In the genomic region with DNA sequence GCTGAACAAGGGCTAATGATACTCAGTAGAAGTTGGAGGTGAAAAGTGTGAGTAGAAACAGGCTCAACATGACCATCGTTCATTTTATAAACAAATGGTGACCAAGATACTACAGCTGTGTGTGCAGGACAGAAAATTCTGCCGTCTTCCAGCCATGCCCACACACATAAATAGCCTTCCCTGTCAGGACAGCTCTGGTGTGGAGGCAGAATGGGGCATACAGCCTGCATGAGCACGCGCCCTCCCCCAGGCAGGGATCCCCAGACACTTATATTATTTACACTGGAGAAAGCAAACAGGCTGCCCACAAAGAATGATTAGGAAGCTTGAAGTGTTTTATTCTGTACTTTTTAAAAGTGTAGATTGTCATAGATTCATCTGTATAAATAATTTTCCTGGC, we compare ENCODE assay signal across 21 cellular contexts. TPM values are rescaled to one million over a fixed set of nuclear protein-coding genes. Genes with fewer than 3 reads are reported as not detected.
DNase-seq lines count a peak whose midpoint lies in the region; ATAC-seq and TF ChIP-seq lines count a peak whose summit lies in the region.
"Had no signal": no experiment of that assay in that cellular context is flagged by ENCODE, and none has a peak within 500 bp of the region (broad histone marks: within the 10 kb centered on the region; RNA-seq: fewer than 3 reads in every experiment).

No MANE protein-coding gene starts in this region.

- no peaks in the 10 kb centered on the region for H3K36me3 Mint-ChIP-seq in mesothelial cell of epicardium
- H3K36me3 Mint-ChIP-seq: IgD-negative memory B cell had no signal

- H3K4me3 ChIP-seq in heart left ventricle, result no peak overlapping the region

- peaks cover 0 to 71% (median 12%) of the 10 kb centered on the region in 9 donors for H3K27me3 ChIP-seq in heart left ventricle

- peak overlapping the region; percentile 34 to 86 (median 69) for H3K27ac ChIP-seq in heart left ventricle
- H3K27ac ChIP-seq: RWPE1 had no signal

- H3K27ac Mint-ChIP-seq in mesothelial cell of epicardium, result peak overlapping the region; percentile 51
- H3K27ac Mint-ChIP-seq: CD8-positive, alpha-beta memory T cell; IgD-negative memory B cell had no signal

- no peaks in the 10 kb centered on the region for H3K9me3 ChIP-seq in heart left ventricle

- no peak overlapping the region for H3K4me3 Mint-ChIP-seq in mesothelial cell of epicardium
- H3K4me3 Mint-ChIP-seq: CD8-positive, alpha-beta memory T cell; IgD-negative memory B cell had no signal

- peaks cover 31% of the 10 kb centered on the region for H3K27me3 Mint-ChIP-seq in mesothelial cell of epicardium (ENCODE audit: low read depth)

- no peak for TF ChIP-seq POLR2A in heart left ventricle (IDR thresholded peaks at IDR 0.05)

- no peak for TF ChIP-seq CTCF in heart left ventricle (IDR thresholded peaks at IDR 0.05)
- TF ChIP-seq CTCF in mesothelial cell of epicardium (IDR thresholded peaks at IDR 0.05; ENCODE audit: unreplicated experiment), result no peak

- H3K4me1 Mint-ChIP-seq in mesothelial cell of epicardium, result peaks cover 36% of the 10 kb centered on the region

- peak; percentile 11 for DNase-seq in activated CD8-positive, alpha-beta memory T cell treated with anti-CD3 and anti-CD28 coated beads for 24 hours
- DNase-seq in activated CD8-positive, alpha-beta memory T cell treated with anti-CD3 and anti-CD28 coated beads, Interleukin-2, amount 50 U/mL, for 48 hours, result no peak
- DNase-seq in heart left ventricle, result no peak
- peak in 1 of 2 experiments; percentile 34 for DNase-seq in mesothelial cell of epicardium (ENCODE audit: low spot score in 2 of 2, unreplicated experiment in 2 of 2)
- DNase-seq in NCI-H2081 (lab: John Stamatoyannopoulos, UW), result no peak
- DNase-seq in stimulated activated naive CD8-positive, alpha-beta T cell treated with anti-CD3 and anti-CD28 coated beads, Interleukin-15, Interleukin-2, amounts not matched to agents 100 U/mL and 50 U/mL, for 24 hours, result no peak
- DNase-seq in HUDEP-2 (lab: John Stamatoyannopoulos, UW; ENCODE audit: unreplicated experiment in 76 of 76), result no peak
- DNase-seq: 8988T; C1 segment of cervical spinal cord; Calu3; CD8-positive, alpha-beta memory T cell; DMS153; GDM1; MV-4-11; NCI-H1105 treated with DMSO at 0.1 percent for 48 hours; NCI-H1694; NCI-H2081 treated with DMSO at 0.1 percent for 48 hours; NCI-H446 treated with DMSO at 0.1 percent for 48 hours; NCI-H526 treated with DMSO at 0.1 percent for 48 hours had no signal

- H3K9me3 Mint-ChIP-seq in mesothelial cell of epicardium, result no peaks in the 10 kb centered on the region
- H3K9me3 Mint-ChIP-seq: CD8-positive, alpha-beta memory T cell; IgD-negative memory B cell had no signal

- intact Hi-C loops in heart left ventricle (cut with DNase I), result loop anchor here in 1 of 10 donors (2.0 kb wide), 1 partner anchor 20 kb away; the partner anchor contains the start of gene GJA3

- WGBS in heart left ventricle, 4 donors, result 39 to 51% (median 42%) methylated on average over 4 of the region's 4 CpGs

- peak; percentile 52 to 75 (median 66) for ATAC-seq in heart left ventricle
- ATAC-seq in stimulated activated naive CD8-positive, alpha-beta T cell treated with anti-CD3 and anti-CD28 coated beads, Interleukin-15, Interleukin-2, amounts not matched to agents 100 U/mL and 50 U/mL, for 24 hours, result no peak

- H3K36me3 ChIP-seq in heart left ventricle, result no peaks in the 10 kb centered on the region

- peaks cover 5 to 45% (median 21%) of the 10 kb centered on the region in 12 donors for H3K4me1 ChIP-seq in heart left ventricle

RNA-seq across cellular contexts. Expression of gene GJA3, which starts 20.4 kb away (rescaled TPM):
- total RNA-seq in heart left ventricle (10 to 100 TPM; 13.6 to 30.5 (median 17.9) TPM), mesothelial cell of epicardium (4.4 to 5.3 TPM (median 5.2 TPM) in 3 replicates)
- 1 to 10 TPM; 5.4 to 9.3 TPM for polyA plus RNA-seq in heart left ventricle

RNA-seq across cellular contexts. Expression of gene GJB2, which starts 52.3 kb away (rescaled TPM):
- total RNA-seq in heart left ventricle (1 to 10 TPM in 1 of 9 donors, under 1 TPM in 7, not detected in 1; 0.10 to 2.0 (median 0.22) TPM), mesothelial cell of epicardium (24.4 to 27.2 TPM (median 25.4 TPM) in 3 replicates)
- under 1 TPM; 0.30 to 0.62 TPM for polyA plus RNA-seq in heart left ventricle
- polyA plus RNA-seq: CD8-positive, alpha-beta memory T cell; IgD-negative memory B cell had no signal
